In the genomic region with DNA sequence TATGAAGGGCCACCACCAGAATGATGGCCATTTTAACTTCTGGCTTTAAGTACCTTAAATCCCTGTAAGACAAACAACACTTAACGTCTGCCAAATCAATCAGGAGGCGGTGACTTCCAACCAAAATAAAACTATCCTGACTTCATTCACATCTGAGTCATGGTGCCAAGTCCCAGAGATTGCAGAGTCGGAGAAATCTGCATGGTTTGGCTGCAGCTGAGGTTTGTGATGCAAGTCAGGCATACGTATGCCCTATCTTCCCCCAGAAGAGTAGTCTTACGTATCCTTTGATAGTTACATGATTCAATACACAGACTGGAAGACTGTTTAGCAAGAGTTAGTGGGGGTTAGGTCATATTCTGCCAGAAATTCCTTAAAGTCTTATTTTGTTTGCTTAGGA, we compare ENCODE assay signal across 8 cellular contexts. TPM values are rescaled to one million over a fixed set of nuclear protein-coding genes. Genes with fewer than 3 reads are reported as not detected.
DNase-seq lines count a peak whose midpoint lies in the region; ATAC-seq, FAIRE-seq and TF ChIP-seq lines count a peak whose summit lies in the region.

No MANE protein-coding gene starts in this region.

- H4K5ac ChIP-seq in mesendoderm (ENCODE audit: low read length), result no peak overlapping the region

- H3K23ac ChIP-seq in mesendoderm (ENCODE audit: low read length), result no peak overlapping the region

- H2BK5ac ChIP-seq in mesendoderm (ENCODE audit: low read length), result no peak overlapping the region

- H3K4me3 Mint-ChIP-seq in IgD-negative memory B cell, result peak overlapping the region in 3 of 4 donors; percentile 85 to 97 (median 93)
- H3K4me3 Mint-ChIP-seq in central memory CD8-positive, alpha-beta T cell, result peak overlapping the region; percentile 69

- H3K9me3 ChIP-seq in A549, result no peaks in the 10 kb centered on the region

- no peak for TF ChIP-seq RAD21 in A549 (conservative IDR thresholded peaks at IDR 0.05 in 1 of 2, IDR thresholded peaks at IDR 0.05 in 1 of 2)

- DNase-seq in A549 (ENCODE audit: low read depth in 1 of 2, low spot score in 1 of 2) (peak; percentile 24 to 71), mesendoderm (peak; percentile 18), foreskin melanocyte (no peak), GM20000 (ENCODE audit: low spot score) (no peak)
- DNase-seq in central memory CD8-positive, alpha-beta T cell (ENCODE audit: low spot score in 2 of 2), result no peak

- no peak for FAIRE-seq in A549 (lab: Jason Lieb, UNC)

- CTCF ChIA-PET in A549 (lab: Yijun Ruan, JAX), result interaction anchor here (0.6 to 5.9 kb wide), 8 partner anchors 11 to 197 kb away, joined by 3 to 63 read pairs (median 4); a partner anchor contains a TSS

- H3K27me3 Mint-ChIP-seq in IgD-negative memory B cell, result no peaks in the 10 kb centered on the region
- peaks cover 13% of the 10 kb centered on the region for H3K27me3 Mint-ChIP-seq in central memory CD8-positive, alpha-beta T cell

- H3K79me1 ChIP-seq in mesendoderm (ENCODE audit: low read length), result peaks cover 2% of the 10 kb centered on the region

- peaks cover 2% of the 10 kb centered on the region for H3K36me3 Mint-ChIP-seq in IgD-negative memory B cell
- peaks cover 13% of the 10 kb centered on the region for H3K36me3 Mint-ChIP-seq in central memory CD8-positive, alpha-beta T cell (ENCODE audit: insufficient read depth)

- POLR2A ChIA-PET in A549 (lab: Yijun Ruan, JAX), result interaction anchor here (0.9 to 3.1 kb wide), 2 partner anchors 156 to 280 kb away, joined by 3 to 8 read pairs; a partner anchor contains a TSS

- no peak overlapping the region for H3K18ac ChIP-seq in mesendoderm (ENCODE audit: low read length)

- no peaks in the 10 kb centered on the region for H3K27me3 ChIP-seq in mesendoderm (ENCODE audit: insufficient read depth, low read length, poor library complexity)

- no peaks in the 10 kb centered on the region for H3K36me3 ChIP-seq in mesendoderm (ENCODE audit: control insufficient read depth, insufficient read depth, low read length)

- H2AK5ac ChIP-seq in mesendoderm (ENCODE audit: low read length), result no peak overlapping the region

- no peak; a peak in 1 of 5 replicates for TF ChIP-seq EP300 in A549 (IDR thresholded peaks at IDR 0.05)

- H3K4me1 ChIP-seq in A549 (peaks cover 36% of the 10 kb centered on the region), mesendoderm (ENCODE audit: control insufficient read depth, low read depth, low read length) (peaks cover 3% of the 10 kb centered on the region)

- TF ChIP-seq CTCF in A549 (IDR thresholded peaks at IDR 0.05) (no peak), GM20000 (IDR thresholded peaks at IDR 0.05; ENCODE audit: extremely low read depth, missing control alignments) (no peak)

- ATAC-seq in A549 (peak; percentile 24 to 39), HG03175 (IDR thresholded peaks at IDR 0.05; ENCODE audit: unreplicated experiment) (no peak), GM19324 (IDR thresholded peaks at IDR 0.05; ENCODE audit: low FRiP score, unreplicated experiment) (no peak)
- ATAC-seq in central memory CD8-positive, alpha-beta T cell (replicated peaks; ENCODE audit: extremely low read depth, poor library complexity, severe bottlenecking), result no peak

- H2BK120ac ChIP-seq in mesendoderm (ENCODE audit: low read depth, low read length), result no peak overlapping the region

- TF ChIP-seq POLR2A in A549 (IDR thresholded peaks at IDR 0.05; ENCODE audit: low read length), result no peak

- H3K79me2 ChIP-seq in mesendoderm (ENCODE audit: control insufficient read depth, insufficient read depth, low read length), result no peaks in the 10 kb centered on the region

- H3K4ac ChIP-seq in mesendoderm (ENCODE audit: low read depth, low read length), result no peak overlapping the region

- no peak overlapping the region for H3K9ac ChIP-seq in mesendoderm (ENCODE audit: low read length)

- H3K4me3 ChIP-seq in A549 (no peak overlapping the region), mesendoderm (ENCODE audit: low read length) (no peak overlapping the region)

- H3K4me2 ChIP-seq in A549, result peak overlapping the region; percentile 82
- no peak overlapping the region for H3K4me2 ChIP-seq in mesendoderm (ENCODE audit: low read length)

- H3K56ac ChIP-seq in mesendoderm (ENCODE audit: low read length), result no peak overlapping the region

- no peak overlapping the region for H4K8ac ChIP-seq in mesendoderm (ENCODE audit: low read depth, low read length)

- H3K27ac Mint-ChIP-seq in IgD-negative memory B cell, result peak overlapping the region in 2 of 3 donors; percentile 22 to 95
- no peak overlapping the region for H3K27ac Mint-ChIP-seq in central memory CD8-positive, alpha-beta T cell (ENCODE audit: low read depth)

- 15% methylated on average over 5 of the region's 5 CpGs for WGBS in A549 (ENCODE audit: missing lambda C conversion rate)
- no CpG with 5 or more reads among the region's 5 CpGs for WGBS in mesendoderm (ENCODE audit: extremely low coverage, insufficient coverage, low lambda C conversion rate)

- no peaks in the 10 kb centered on the region for H3K9me3 Mint-ChIP-seq in IgD-negative memory B cell
- no peaks in the 10 kb centered on the region for H3K9me3 Mint-ChIP-seq in central memory CD8-positive, alpha-beta T cell

- peak overlapping the region in 1 of 2 experiments; percentile 78; a peak in 2 of 6 replicates for H3K27ac ChIP-seq in A549
- H3K27ac ChIP-seq in mesendoderm (ENCODE audit: low read depth, low read length), result no peak overlapping the region

- H2BK15ac ChIP-seq in mesendoderm (replicated peaks; ENCODE audit: low read depth), result no peak overlapping the region

- peaks cover 37 to 46% (median 45%) of the 10 kb centered on the region in 3 donors for H3K4me1 Mint-ChIP-seq in IgD-negative memory B cell
- peaks cover 27% of the 10 kb centered on the region for H3K4me1 Mint-ChIP-seq in central memory CD8-positive, alpha-beta T cell

TF ChIP-seq in A549, 52 proteins besides CTCF, POLR2A, EP300 and RAD21 (continues in another document):
- TF ChIP-seq KDM5A (IDR thresholded peaks at IDR 0.05) (no peak), RCOR1 (IDR thresholded peaks at IDR 0.05; ENCODE audit: low read depth, low read length) (no peak), TP53 (CRISPR knock-in tag; IDR thresholded peaks at IDR 0.05) (no peak), ZFP36 (IDR thresholded peaks at IDR 0.05; ENCODE audit: borderline replicate concordance, partially characterized antibody) (no peak), GATA3 (IDR thresholded peaks at IDR 0.05; ENCODE audit: borderline replicate concordance) (no peak), CHD2 (IDR thresholded peaks at IDR 0.05; ENCODE audit: low read length, partially characterized antibody) (no peak), ZSCAN20 (CRISPR knock-in tag; IDR thresholded peaks at IDR 0.05) (no peak), NFE2L2 (conservative IDR thresholded peaks at IDR 0.05; ENCODE audit: low read length) (no peak), MAZ (IDR thresholded peaks at IDR 0.05; ENCODE audit: borderline replicate concordance, low read depth, low read length) (no peak), JUN (IDR thresholded peaks at IDR 0.05) (0 out of 5 replicates have a peak, but pooled peaks of 1 of the 2 experiments have one; percentile 19), TFCP2L1 (CRISPR knock-in tag; IDR thresholded peaks at IDR 0.05) (no peak)
- TF ChIP-seq, protein P1, sequence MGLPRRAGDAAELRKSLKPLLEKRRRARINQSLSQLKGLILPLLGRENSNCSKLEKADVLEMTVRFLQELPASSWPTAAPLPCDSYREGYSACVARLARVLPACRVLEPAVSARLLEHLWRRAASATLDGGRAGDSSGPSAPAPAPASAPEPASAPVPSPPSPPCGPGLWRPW (IDR thresholded peaks at IDR 0.05), result peak; percentile 50; the same call in 1 of the 2 replicates
- TF ChIP-seq, protein P2, sequence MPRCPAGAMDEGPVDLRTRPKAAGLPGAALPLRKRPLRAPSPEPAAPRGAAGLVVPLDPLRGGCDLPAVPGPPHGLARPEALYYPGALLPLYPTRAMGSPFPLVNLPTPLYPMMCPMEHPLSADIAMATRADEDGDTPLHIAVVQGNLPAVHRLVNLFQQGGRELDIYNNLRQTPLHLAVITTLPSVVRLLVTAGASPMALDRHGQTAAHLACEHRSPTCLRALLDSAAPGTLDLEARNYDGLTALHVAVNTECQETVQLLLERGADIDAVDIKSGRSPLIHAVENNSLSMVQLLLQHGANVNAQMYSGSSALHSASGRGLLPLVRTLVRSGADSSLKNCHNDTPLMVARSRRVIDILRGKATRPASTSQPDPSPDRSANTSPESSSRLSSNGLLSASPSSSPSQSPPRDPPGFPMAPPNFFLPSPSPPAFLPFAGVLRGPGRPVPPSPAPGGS (IDR thresholded peaks at IDR 0.05), result no peak; the same call in 2 of the 3 replicates
- TF ChIP-seq, protein P3, sequence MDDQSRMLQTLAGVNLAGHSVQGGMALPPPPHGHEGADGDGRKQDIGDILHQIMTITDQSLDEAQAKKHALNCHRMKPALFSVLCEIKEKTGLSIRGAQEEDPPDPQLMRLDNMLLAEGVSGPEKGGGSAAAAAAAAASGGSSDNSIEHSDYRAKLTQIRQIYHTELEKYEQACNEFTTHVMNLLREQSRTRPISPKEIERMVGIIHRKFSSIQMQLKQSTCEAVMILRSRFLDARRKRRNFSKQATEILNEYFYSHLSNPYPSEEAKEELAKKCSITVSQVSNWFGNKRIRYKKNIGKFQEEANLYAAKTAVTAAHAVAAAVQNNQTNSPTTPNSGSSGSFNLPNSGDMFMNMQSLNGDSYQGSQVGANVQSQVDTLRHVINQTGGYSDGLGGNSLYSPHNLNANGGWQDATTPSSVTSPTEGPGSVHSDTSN (IDR thresholded peaks at IDR 0.05), result no peak

RNA-seq across cellular contexts. Expression of a gene that starts 1.7 kb away (rescaled TPM):
- 4.1 and 4.7 TPM in 2 replicates for polyA plus RNA-seq in A549 (2011; rRNA removed)
- polyA plus RNA-seq in A549 (2012; cell fraction: cytosol; rRNA removed), result 1.5 and 2.1 TPM in 2 replicates
- 3.1 and 4.1 TPM in 2 replicates for polyA plus RNA-seq in A549 (2012; cell fraction: nucleus; rRNA removed)
- polyA plus RNA-seq in A549 (2017; fragmentation: RNase III; extraction: RNeasy Plus Mini Kit Qiagen cat#74134 plus additional on column Dnase treatment), result 2.4 to 3.1 TPM (median 2.8 TPM) in 3 replicates
- polyA minus RNA-seq in A549 (2011; rRNA and poly(A)+ RNA removed), result 6.7 and 7.3 TPM in 2 replicates
- 4.2 TPM for polyA plus RNA-seq in IgD-negative memory B cell
- polyA plus RNA-seq in mesendoderm (2013, experiment 1 of 2), result 3.9 TPM
- polyA plus RNA-seq in mesendoderm (2013, experiment 2 of 2), result 4.2 TPM

Comparison
In these comparisons a context has a peak if more than half of its experiments do, and no peak if none do; other contexts are left out.
1. ATAC-seq: peak in A549 (2 of 2); none in central memory CD8-positive, alpha-beta T cell (single experiment), HG03175 (single experiment) and GM19324 (single experiment).
2. DNase-seq: peak in A549 (2 of 2) and mesendoderm (single experiment); none in central memory CD8-positive, alpha-beta T cell (0 of 2), foreskin melanocyte (single experiment) and GM20000 (single experiment).